ENCODE assay signal across 23 cellular contexts in the genomic region with DNA sequence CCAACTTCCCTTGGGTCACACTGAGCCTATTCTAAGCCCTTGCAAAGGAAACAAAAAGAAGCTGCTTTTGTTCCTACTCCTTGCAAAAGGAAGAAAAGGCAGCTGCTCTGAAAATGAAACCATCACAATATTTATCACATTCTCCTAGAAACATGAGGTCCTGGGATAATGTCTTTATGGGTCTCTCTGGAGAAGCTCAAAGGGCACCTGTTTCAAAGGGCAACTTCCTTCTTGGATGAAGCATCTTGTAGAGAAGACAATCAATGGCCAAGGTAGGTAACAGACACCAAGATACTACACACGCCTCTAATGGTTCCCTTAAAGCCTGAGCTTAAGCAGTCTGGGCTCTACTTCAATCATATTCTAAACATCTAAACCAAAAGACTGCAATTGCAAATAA. TPM values are rescaled to one million over a fixed set of nuclear protein-coding genes. Genes with fewer than 3 reads are reported as not detected.
DNase-seq lines count a peak whose midpoint lies in the region; ATAC-seq and TF ChIP-seq lines count a peak whose summit lies in the region.
"Had no signal": no experiment of that assay in that cellular context is flagged by ENCODE, and none has a peak within 500 bp of the region (broad histone marks: within the 10 kb centered on the region; RNA-seq: fewer than 3 reads in every experiment).

No MANE protein-coding gene starts in this region.

- intact Hi-C loops in natural killer cell (cut with micrococcal nuclease) = no loop called here

- no peak for ATAC-seq in natural killer cell
- ATAC-seq: left lung, psoas muscle had no signal

- peak overlapping the region; percentile 39 for H3K27ac Mint-ChIP-seq in T-helper 2 cell treated with Interferon-gamma antibody and Interleukin-4, amounts not matched to agents 5 μg/mL and 100 μg/mL, for 36 hours
- peak overlapping the region; percentile 13 for H3K27ac Mint-ChIP-seq in activated naive CD8-positive, alpha-beta T cell treated with anti-CD3 and anti-CD28 coated beads for 36 hours
- peak overlapping the region; percentile 98 to 99 for H3K27ac Mint-ChIP-seq in natural killer cell
- H3K27ac Mint-ChIP-seq: H9 had no signal

- H3K36me3 ChIP-seq in KOPT-K1 (ENCODE audit: insufficient read depth, low read length) = peaks cover 61% of the 10 kb centered on the region
- H3K36me3 ChIP-seq: left lung, upper lobe of left lung had no signal

- no peak for DNase-seq in T-helper 2 cell treated with Interferon-gamma antibody and Interleukin-4, amounts not matched to agents 5 μg/mL and 100 μg/mL, for 36 hours (ENCODE audit: low spot score)
- DNase-seq in T-helper 2 cell = no peak
- DNase-seq in activated naive CD8-positive, alpha-beta T cell treated with anti-CD3 and anti-CD28 coated beads for 36 hours = no peak
- no peak for DNase-seq in natural killer cell
- DNase-seq in kidney tubule cell (ENCODE audit: low spot score) = no peak
- DNase-seq in nucleus accumbens (lab: John Stamatoyannopoulos, UW) = no peak
- DNase-seq in NCI-H1694 (lab: John Stamatoyannopoulos, UW) = no peak
- DNase-seq: activated CD4-positive, alpha-beta T cell treated with anti-CD3 and anti-CD28 coated beads for 48 hours; C1 segment of cervical spinal cord; cortex of kidney; foreskin melanocyte; H9; KBM-7; left lung; NCI-H1092; NCI-H526; psoas muscle; SHP77 treated with DMSO at 0.1 percent for 48 hours; stimulated activated naive CD4-positive, alpha-beta T cell; upper lobe of left lung had no signal

- H3K27me3 Mint-ChIP-seq in T-helper 2 cell treated with Interferon-gamma antibody and Interleukin-4, amounts not matched to agents 5 μg/mL and 100 μg/mL, for 36 hours (ENCODE audit: low read depth) = no peaks in the 10 kb centered on the region
- no peaks in the 10 kb centered on the region for H3K27me3 Mint-ChIP-seq in activated naive CD8-positive, alpha-beta T cell treated with anti-CD3 and anti-CD28 coated beads for 36 hours
- H3K27me3 Mint-ChIP-seq in natural killer cell (ENCODE audit: low read depth in 2 of 2) = no peaks in the 10 kb centered on the region

- peaks cover 25% of the 10 kb centered on the region for H3K36me3 Mint-ChIP-seq in T-helper 2 cell treated with Interferon-gamma antibody and Interleukin-4, amounts not matched to agents 5 μg/mL and 100 μg/mL, for 36 hours (ENCODE audit: low read depth)
- peaks cover 32% of the 10 kb centered on the region for H3K36me3 Mint-ChIP-seq in activated naive CD8-positive, alpha-beta T cell treated with anti-CD3 and anti-CD28 coated beads for 36 hours
- H3K36me3 Mint-ChIP-seq in natural killer cell = no peaks in the 10 kb centered on the region

- H3K9me3 Mint-ChIP-seq in T-helper 2 cell treated with Interferon-gamma antibody and Interleukin-4, amounts not matched to agents 5 μg/mL and 100 μg/mL, for 36 hours = no peaks in the 10 kb centered on the region
- no peaks in the 10 kb centered on the region for H3K9me3 Mint-ChIP-seq in activated naive CD8-positive, alpha-beta T cell treated with anti-CD3 and anti-CD28 coated beads for 36 hours
- no peaks in the 10 kb centered on the region for H3K9me3 Mint-ChIP-seq in natural killer cell
- H3K9me3 Mint-ChIP-seq: H9 had no signal

- TF ChIP-seq CTCF in natural killer cell (IDR thresholded peaks at IDR 0.05) = no peak

- peaks cover 77% of the 10 kb centered on the region for H3K4me1 Mint-ChIP-seq in T-helper 2 cell treated with Interferon-gamma antibody and Interleukin-4, amounts not matched to agents 5 μg/mL and 100 μg/mL, for 36 hours (ENCODE audit: low read depth)
- peaks cover 75% of the 10 kb centered on the region for H3K4me1 Mint-ChIP-seq in activated naive CD8-positive, alpha-beta T cell treated with anti-CD3 and anti-CD28 coated beads for 36 hours
- peaks cover 89 to 90% of the 10 kb centered on the region in 2 donors for H3K4me1 Mint-ChIP-seq in natural killer cell

- H3K27ac ChIP-seq in KOPT-K1 (ENCODE audit: low read depth, low read length, poor library complexity, severe bottlenecking) = peak overlapping the region; percentile 78
- H3K27ac ChIP-seq: ascending aorta, epithelial cell of prostate, left lung, psoas muscle had no signal

- peak overlapping the region; percentile 19 for H3K4me3 Mint-ChIP-seq in T-helper 2 cell treated with Interferon-gamma antibody and Interleukin-4, amounts not matched to agents 5 μg/mL and 100 μg/mL, for 36 hours
- H3K4me3 Mint-ChIP-seq in activated naive CD8-positive, alpha-beta T cell treated with anti-CD3 and anti-CD28 coated beads for 36 hours = no peak overlapping the region
- no peak overlapping the region for H3K4me3 Mint-ChIP-seq in natural killer cell
- H3K4me3 Mint-ChIP-seq: H9 had no signal

- H3K9me3 ChIP-seq in KOPT-K1 (ENCODE audit: insufficient read depth, low read length, poor library complexity, severe bottlenecking) = no peaks in the 10 kb centered on the region
- H3K9me3 ChIP-seq: ascending aorta, left lung, psoas muscle, upper lobe of left lung had no signal

RNA-seq across cellular contexts. Expression of a gene that starts 10.4 kb away (rescaled TPM):
- 10 to 100 TPM; 86.2 to 88.3 TPM for total RNA-seq in activated naive CD8-positive, alpha-beta T cell treated with anti-CD3 and anti-CD28 coated beads for 36 hours
- total RNA-seq in natural killer cell = 10 to 100 TPM; 72.1 to 99.5 (median 73.7) TPM

Comparison
In these comparisons a context has a peak if more than half of its experiments do, and no peak if none do; other contexts are left out.
1. H3K27ac Mint-ChIP-seq: peak in every context shown above with its lines; median percentile 98 in natural killer cell; 39 in T-helper 2 cell treated with Interferon-gamma antibody and Interleukin-4, amounts not matched to agents 5 μg/mL and 100 μg/mL, for 36 hours; 13 in activated naive CD8-positive, alpha-beta T cell treated with anti-CD3 and anti-CD28 coated beads for 36 hours.